In the genomic region with DNA sequence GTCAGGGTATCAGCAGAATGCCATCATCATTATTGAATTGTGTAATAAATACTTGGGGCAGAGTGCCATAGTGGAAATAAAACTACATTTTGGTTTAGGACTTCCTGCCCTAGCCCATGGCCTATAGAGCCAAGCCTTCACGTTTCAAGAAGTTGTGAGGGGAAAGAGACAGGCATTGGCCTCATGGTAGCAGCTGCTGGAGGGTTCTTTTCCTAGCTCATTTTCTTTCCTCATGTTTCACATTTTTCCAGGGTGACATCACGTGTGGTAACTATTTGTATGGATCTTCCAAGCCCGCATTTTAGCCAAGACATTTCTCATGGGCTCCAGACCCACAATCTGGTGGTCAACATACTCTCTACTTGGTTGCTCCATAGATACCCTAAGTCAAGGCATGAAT, we compare ENCODE assay signal across 12 cellular contexts.
A peak's percentile ranks its signal among the peaks of the same experiment; 100 is the strongest.
DNase-seq lines count a peak whose midpoint lies in the region; TF ChIP-seq lines count a peak whose summit lies in the region.
"Had no signal": no experiment of that assay in that cellular context is flagged by ENCODE, and none has a peak within 500 bp of the region (broad histone marks: within the 10 kb centered on the region; RNA-seq: fewer than 3 reads in every experiment).

No MANE protein-coding gene starts in this region.

- H3K4me1 Mint-ChIP-seq in H9, result peaks cover 39 to 44% of the 10 kb centered on the region in 2 experiments

- H2AFZ ChIP-seq in trophoblast cell (ENCODE audit: insufficient read depth, low read length, poor library complexity) (no peak overlapping the region), H9 (ENCODE audit: low read length) (no peak overlapping the region)

- H4K20me1 ChIP-seq in H9 (ENCODE audit: control insufficient read depth, insufficient read depth, insufficient read length), result no peaks in the 10 kb centered on the region

- H3K36me3 Mint-ChIP-seq in H9 (ENCODE audit: insufficient read depth in 1 of 3, low read depth in 3 of 3), result peaks cover 3 to 7% (median 4%) of the 10 kb centered on the region in 3 experiments; a peak in 4 of 7 replicates

- H3K79me1 ChIP-seq in trophoblast cell (ENCODE audit: low read length) (peaks cover 18% of the 10 kb centered on the region), H9 (ENCODE audit: insufficient read depth, low read depth, low read length, poor library complexity, severe bottlenecking) (no peaks in the 10 kb centered on the region)

- DNase-seq in EL (peak; percentile 96), RKO (ENCODE audit: low spot score) (peak; percentile 9), fibroblast of peridontal ligament (ENCODE audit: extremely low read depth) (peak; percentile 91), trophoblast cell (peak; percentile 83 to 97), H9 (no peak), NCI-H510A treated with DMSO at 0.1 percent for 48 hours (lab: John Stamatoyannopoulos, UW) (no peak), OCI-M1 (lab: John Stamatoyannopoulos, UW) (no peak)
- DNase-seq in effector CD4-positive, alpha-beta T cell, result no peak
- DNase-seq: activated effector memory CD4-positive, alpha-beta T cell treated with anti-CD3 and anti-CD28 coated beads, Interleukin-2, amount 50 U/mL, for 16 hours; DMS53; NCI-H1436 treated with DMSO at 0.1 percent for 48 hours; WERI-Rb-1 had no signal

- H3K56ac ChIP-seq in H9 (ENCODE audit: insufficient read length, low read depth, low read length), result no peak overlapping the region

- H4K91ac ChIP-seq in trophoblast cell (ENCODE audit: low read depth, low read length) (peak overlapping the region; percentile 81), H9 (ENCODE audit: insufficient read length, low read depth, low read length) (no peak overlapping the region)

- H4K5ac ChIP-seq in H9 (ENCODE audit: insufficient read length, low read depth, low read length), result no peak overlapping the region

- no peak overlapping the region for H4K12ac ChIP-seq in trophoblast cell (ENCODE audit: low read depth, low read length)

- H3K23ac ChIP-seq in trophoblast cell (ENCODE audit: low read length), result no peak overlapping the region
- H3K23ac ChIP-seq in H9 (ENCODE audit: insufficient read length, low read depth, low read length), result no peak overlapping the region

- H3K4me3 ChIP-seq in trophoblast cell (ENCODE audit: low read depth, low read length), result no peak overlapping the region

- H2BK5ac ChIP-seq in trophoblast cell (ENCODE audit: low read depth, low read length, poor library complexity) (peak overlapping the region; percentile 38), H9 (ENCODE audit: insufficient read length, low read length) (no peak overlapping the region)

- H3K14ac ChIP-seq in trophoblast cell (ENCODE audit: low read length), result no peak overlapping the region
- H3K14ac ChIP-seq in H9 (ENCODE audit: insufficient read depth, low read length), result no peak overlapping the region

- H2BK20ac ChIP-seq in H9 (ENCODE audit: low read depth, low read length, poor library complexity, severe bottlenecking), result no peak overlapping the region

- no peak for TF ChIP-seq CTCF in H9 (conservative IDR thresholded peaks at IDR 0.05)

- no peaks in the 10 kb centered on the region for H3K23me2 ChIP-seq in H9 (ENCODE audit: insufficient read length, low read depth, low read length, poor library complexity, severe bottlenecking)

- no peak overlapping the region for H2BK12ac ChIP-seq in trophoblast cell (ENCODE audit: low read length)
- no peak overlapping the region for H2BK12ac ChIP-seq in H9 (ENCODE audit: insufficient read length, low read depth, low read length)

- H3K27ac ChIP-seq in trophoblast cell (ENCODE audit: low read depth, low read length) (peak overlapping the region; percentile 50), H9 (ENCODE audit: insufficient read length, low read depth, low read length) (no peak overlapping the region)
- H3K27ac ChIP-seq: WERI-Rb-1 had no signal

- H3K4me2 ChIP-seq in trophoblast cell (ENCODE audit: low read length) (no peak overlapping the region), H9 (ENCODE audit: insufficient read depth, insufficient read length, low read length) (no peak overlapping the region)

- H3K36me3 ChIP-seq in trophoblast cell (ENCODE audit: control insufficient read depth in 1 of 2, insufficient read depth in 2 of 2, low read length in 2 of 2), result no peaks in the 10 kb centered on the region

- H3K9ac ChIP-seq in trophoblast cell (ENCODE audit: low read length) (no peak overlapping the region), H9 (ENCODE audit: extremely low read depth, insufficient read length, low read length) (no peak overlapping the region)

- peaks cover 19 to 32% of the 10 kb centered on the region in 2 experiments for H3K4me1 ChIP-seq in trophoblast cell (ENCODE audit: control insufficient read depth in 1 of 2, insufficient read depth in 2 of 2, low read length in 2 of 2)
- peaks cover 11% of the 10 kb centered on the region; the same call in 1 of the 2 replicates for H3K4me1 ChIP-seq in H9 (ENCODE audit: insufficient read depth, low read length)

- H2BK120ac ChIP-seq in trophoblast cell (ENCODE audit: insufficient read depth, low read length, poor library complexity) (no peak overlapping the region), H9 (ENCODE audit: low read depth, low read length, poor library complexity, severe bottlenecking) (no peak overlapping the region)

- no peaks in the 10 kb centered on the region for H3K27me3 ChIP-seq in trophoblast cell (ENCODE audit: insufficient read depth, low read length)
- H3K27me3 ChIP-seq in H9 (ENCODE audit: insufficient read depth, low read length), result no peaks in the 10 kb centered on the region

- no peak overlapping the region for H2BK15ac ChIP-seq in H9 (ENCODE audit: low read depth, low read length)

- H4K8ac ChIP-seq in trophoblast cell (ENCODE audit: low read depth, low read length) (no peak overlapping the region), H9 (replicated peaks; ENCODE audit: insufficient read length, low read depth, low read length) (no peak overlapping the region)

- no peak overlapping the region for H3K18ac ChIP-seq in trophoblast cell (ENCODE audit: low read length)
- no peak overlapping the region for H3K18ac ChIP-seq in H9 (ENCODE audit: insufficient read length, low read depth, low read length)

- no peak overlapping the region; a peak in 2 of 7 replicates for H3K27ac Mint-ChIP-seq in H9

- no peak overlapping the region for H3K4ac ChIP-seq in trophoblast cell (ENCODE audit: low read depth, low read length)
- no peak overlapping the region for H3K4ac ChIP-seq in H9 (ENCODE audit: low read depth, low read length)

- no peak overlapping the region for H2AK5ac ChIP-seq in trophoblast cell (ENCODE audit: low read length)
- no peak overlapping the region for H2AK5ac ChIP-seq in H9 (ENCODE audit: insufficient read length, low read length)

- H3K9me3 Mint-ChIP-seq in H9, result no peaks in the 10 kb centered on the region

- H3T11ph ChIP-seq in H9 (ENCODE audit: low read length), result no peak overlapping the region

- peaks cover 21% of the 10 kb centered on the region for H3K79me2 ChIP-seq in trophoblast cell (ENCODE audit: control insufficient read depth, insufficient read depth, low read length, poor library complexity)
- H3K79me2 ChIP-seq in H9 (ENCODE audit: insufficient read depth, low read length), result no peaks in the 10 kb centered on the region

- no peak overlapping the region for H3K4me3 Mint-ChIP-seq in H9

- WGBS in trophoblast cell (ENCODE audit: extremely low coverage, insufficient coverage, insufficient read length), result no CpG with 5 or more reads among the region's 3 CpGs
- no CpG with 5 or more reads among the region's 3 CpGs for WGBS in H9 (ENCODE audit: extremely low coverage, insufficient read length, low lambda C conversion rate)

- H3K9me3 ChIP-seq in trophoblast cell (ENCODE audit: insufficient read depth, low read depth, low read length), result no peaks in the 10 kb centered on the region
- H3K9me3 ChIP-seq in H9 (ENCODE audit: control insufficient read depth, low read depth, low read length), result no peaks in the 10 kb centered on the region

- H3K27me3 Mint-ChIP-seq in H9 (ENCODE audit: low read depth), result no peaks in the 10 kb centered on the region

Comparison
In these comparisons a context has a peak if more than half of its experiments do, and no peak if none do; other contexts are left out.
1. DNase-seq: peak in EL (single experiment), RKO (single experiment), fibroblast of peridontal ligament (single experiment) and trophoblast cell (2 of 2); none in effector CD4-positive, alpha-beta T cell (single experiment), H9 (single experiment), NCI-H510A treated with DMSO at 0.1 percent for 48 hours (single experiment) and OCI-M1 (single experiment).